In genomic region chr13:39451860-39452301, GRCh38 we compare ENCODE assay signal across 8 cellular contexts.
DNase-seq lines count a peak whose midpoint lies in the region; ATAC-seq, FAIRE-seq and TF ChIP-seq lines count a peak whose summit lies in the region.

No MANE protein-coding gene starts in this region.

- H3K27ac ChIP-seq in OCI-LY7 (ENCODE audit: low read depth, low read length, poor library complexity, severe bottlenecking) (peak overlapping the region; percentile 10), kidney (ENCODE audit: low read depth in 2 of 2, low read length in 2 of 2) (no peak overlapping the region)

- no peaks in the 10 kb centered on the region; the same call in 1 of the 2 replicates for H3K79me2 ChIP-seq in OCI-LY7 (ENCODE audit: insufficient read depth, low read depth, low read length)

- H3K4me3 ChIP-seq in OCI-LY7 (ENCODE audit: low read depth, low read length, poor library complexity, severe bottlenecking), result no peak overlapping the region
- no peak overlapping the region for H3K4me3 ChIP-seq in fibroblast of villous mesenchyme (ENCODE audit: low read depth, low read length)
- H3K4me3 ChIP-seq in kidney (ENCODE audit: low read length in 2 of 2), result no peak overlapping the region

- no peak for FAIRE-seq in kidney (lab: Jason Lieb, UNC)

- CTCF ChIA-PET in OCI-LY7 (lab: Charles Lee; ENCODE audit: unreplicated experiment), result interaction anchor here (1.4 kb wide), 1 partner anchor 164 kb away, joined by 5 read pairs; no protein-coding TSS in a partner anchor

- POLR2A ChIA-PET in OCI-LY7 (lab: Charles Lee), result interaction anchor here (0.6 to 1.5 kb wide), 3 partner anchors 62 to 487 kb away, joined by 3 read pairs; no protein-coding TSS in a partner anchor

- intact Hi-C loops in OCI-LY7 (cut with micrococcal nuclease; ENCODE audit: unreplicated experiment) (no loop called here), kidney (cut with DNase I) (no loop called here)

- H3K36me3 ChIP-seq in OCI-LY7 (ENCODE audit: insufficient read depth, low read length) (no peaks in the 10 kb centered on the region), kidney (ENCODE audit: control insufficient read depth in 1 of 2, insufficient read depth in 2 of 2, low read length in 2 of 2) (no peaks in the 10 kb centered on the region)

- no peaks in the 10 kb centered on the region for H4K20me1 ChIP-seq in OCI-LY7 (ENCODE audit: insufficient read depth, low read length)

- H3K9ac ChIP-seq in kidney (ENCODE audit: low read length in 2 of 2), result no peak overlapping the region

- H3K4me1 ChIP-seq in OCI-LY7 (ENCODE audit: insufficient read depth, low read length, poor library complexity, severe bottlenecking), result peaks cover 25% of the 10 kb centered on the region
- peaks cover 0 to 3% of the 10 kb centered on the region in 2 donors for H3K4me1 ChIP-seq in kidney (ENCODE audit: control insufficient read depth in 1 of 2, insufficient read depth in 1 of 2, low read depth in 1 of 2, low read length in 2 of 2)

- peak overlapping the region; percentile 39 for H3K4me2 ChIP-seq in OCI-LY7 (ENCODE audit: low read length)

- no peak overlapping the region for H2AFZ ChIP-seq in OCI-LY7 (ENCODE audit: low read length)

- BruUV-seq in OCI-LY7 (replicated peaks; lab: Mats Ljungman, UMichigan), result no TSS peak

- no peaks in the 10 kb centered on the region for H3K9me2 ChIP-seq in OCI-LY7 (ENCODE audit: insufficient read depth, low read length)

- no peak for TF ChIP-seq CTCF in OCI-LY7 (conservative IDR thresholded peaks at IDR 0.05; ENCODE audit: low read length)
- no peak for TF ChIP-seq CTCF in fibroblast of villous mesenchyme (IDR thresholded peaks at IDR 0.05; ENCODE audit: insufficient read depth, low read depth, low read length)
- no peak for TF ChIP-seq CTCF in kidney (IDR thresholded peaks at IDR 0.05; ENCODE audit: borderline replicate concordance, extremely low read depth, insufficient read depth)

- DNase-seq in OCI-LY7 (ENCODE audit: low spot score) (peak; percentile 91), fibroblast of villous mesenchyme (ENCODE audit: low read depth) (peak; percentile 75), smooth muscle cell of the brain vasculature (ENCODE audit: low read depth, low spot score) (peak; percentile 89), kidney (no peak)
- DNase-seq in stimulated activated CD4-positive, alpha-beta T cell treated with anti-CD3 and anti-CD28 coated beads, Interleukin-2, amount 100 ng/mL, for 48 hours, result no peak

- ATAC-seq in HG03103 (IDR thresholded peaks at IDR 0.05; ENCODE audit: low read depth, unreplicated experiment) (peak; percentile 53), HG03457 (IDR thresholded peaks at IDR 0.05; ENCODE audit: unreplicated experiment) (no peak), GM21528 (IDR thresholded peaks at IDR 0.05; ENCODE audit: low FRiP score, unreplicated experiment) (no peak)

- H3K9me3 ChIP-seq in OCI-LY7 (ENCODE audit: low read length), result no peaks in the 10 kb centered on the region
- no peaks in the 10 kb centered on the region for H3K9me3 ChIP-seq in kidney (ENCODE audit: control insufficient read depth in 1 of 2, low read length in 2 of 2)

Comparison
In these comparisons a context has a peak if more than half of its experiments do, and no peak if none do; other contexts are left out.
1. DNase-seq: peak in OCI-LY7 (single experiment), fibroblast of villous mesenchyme (single experiment) and smooth muscle cell of the brain vasculature (single experiment); none in stimulated activated CD4-positive, alpha-beta T cell treated with anti-CD3 and anti-CD28 coated beads, Interleukin-2, amount 100 ng/mL, for 48 hours (0 of 2) and kidney (single experiment).